In the genomic region with DNA sequence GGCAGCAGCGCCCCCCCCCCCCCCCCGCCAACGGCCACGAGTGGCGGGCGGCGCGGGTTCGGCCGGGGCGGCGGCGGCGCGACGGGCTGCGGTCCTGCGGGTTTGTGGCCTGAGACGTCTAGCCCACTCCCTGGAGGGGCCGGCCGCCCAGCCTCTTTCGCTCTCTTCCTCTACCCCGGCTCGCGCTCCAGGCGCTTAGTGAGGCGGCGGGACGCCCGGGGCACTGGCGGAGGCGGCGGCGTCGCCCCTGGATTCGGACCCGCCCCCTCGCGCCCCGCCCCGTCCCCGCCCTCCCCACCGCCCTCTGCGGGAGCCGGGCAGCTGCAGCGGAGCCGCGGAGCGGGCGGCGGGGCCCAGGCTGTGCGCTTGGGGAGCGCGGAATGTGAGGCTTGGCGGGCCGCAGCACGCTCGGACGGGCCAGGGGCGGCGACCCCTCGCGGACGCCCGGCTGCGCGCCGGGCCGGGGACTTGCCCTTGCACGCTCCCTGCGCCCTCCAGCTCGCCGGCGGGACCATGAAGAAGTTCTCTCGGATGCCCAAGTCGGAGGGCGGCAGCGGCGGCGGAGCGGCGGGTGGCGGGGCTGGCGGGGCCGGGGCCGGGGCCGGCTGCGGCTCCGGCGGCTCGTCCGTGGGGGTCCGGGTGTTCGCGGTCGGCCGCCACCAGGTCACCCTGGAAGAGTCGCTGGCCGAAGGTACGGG, we compare ENCODE assay signal across 8 cellular contexts. TPM values are rescaled to one million over a fixed set of nuclear protein-coding genes. Genes with fewer than 3 reads are reported as not detected.
A peak's percentile ranks its signal among the peaks of the same experiment; 100 is the strongest.
DNase-seq lines count a peak whose midpoint lies in the region; TF ChIP-seq lines count a peak whose summit lies in the region.

Gene BMP2K (plus strand): TSS at position 320 of the 698 bp plus-strand sequence. CDS start 194 bp downstream, at position 514.

- CTCF ChIA-PET in HEK293 (lab: Yijun Ruan, JAX) = no interaction called here

- H3K27me3 ChIP-seq in brain microvascular endothelial cell (replicated peaks) (no peaks in the 10 kb centered on the region), iPS-18a (ENCODE audit: control insufficient read depth, insufficient read depth, low read length) (no peaks in the 10 kb centered on the region), skeletal muscle tissue (ENCODE audit: control insufficient read depth in 3 of 3, insufficient read depth in 3 of 3, low read length in 3 of 3) (no peaks in the 10 kb centered on the region)

- in situ Hi-C loops in brain microvascular endothelial cell (cut with HindIII; ENCODE audit: low pct_ligation_motif_present, low sequenced_read_pairs) = no loop called here

- H3K4me1 ChIP-seq in HEK293 (ENCODE audit: control insufficient read depth, insufficient read depth, low read length) (0 out of 2 replicates have a peak, but pooled peaks cover 5% of the 10 kb centered on the region), iPS-18a (ENCODE audit: control insufficient read depth, low read depth, low read length) (peaks cover 15% of the 10 kb centered on the region), skeletal muscle tissue (ENCODE audit: control insufficient read depth in 3 of 3, insufficient read depth in 3 of 3, low read length in 3 of 3) (peaks cover 13 to 29% (median 22%) of the 10 kb centered on the region in 3 donors)

- TF ChIP-seq CTCF in HEK293 (tag by site-specific recombination; IDR thresholded peaks at IDR 0.05) = no peak
- no peak for TF ChIP-seq CTCF in NB4 (IDR thresholded peaks at IDR 0.05; ENCODE audit: low read depth, low read length)
- TF ChIP-seq CTCF in brain microvascular endothelial cell (IDR thresholded peaks at IDR 0.05; ENCODE audit: low read depth, low read length, missing control alignments) = no peak

- H3K36me3 ChIP-seq in HEK293 (ENCODE audit: control insufficient read depth in 2 of 2, insufficient read depth in 1 of 2, low read length in 2 of 2) (no peaks in the 10 kb centered on the region), brain microvascular endothelial cell (replicated peaks) (no peaks in the 10 kb centered on the region), iPS-18a (ENCODE audit: control insufficient read depth, low read depth, low read length) (no peaks in the 10 kb centered on the region), skeletal muscle tissue (ENCODE audit: control insufficient read depth in 3 of 3, insufficient read depth in 3 of 3, low read length in 3 of 3) (no peaks in the 10 kb centered on the region)

- H3K9me3 ChIP-seq in HEK293 (ENCODE audit: control insufficient read depth, insufficient read depth, low read depth, low read length) (no peaks in the 10 kb centered on the region), iPS-18a (ENCODE audit: control insufficient read depth, low read depth, low read length) (no peaks in the 10 kb centered on the region), skeletal muscle tissue (ENCODE audit: control insufficient read depth in 3 of 3, low read length in 3 of 3) (no peaks in the 10 kb centered on the region)

- H3K27ac ChIP-seq in HEK293 (ENCODE audit: extremely low read depth, low read depth, low read length) = peak within 1 kb of the TSS; percentile 94
- H3K27ac ChIP-seq in brain microvascular endothelial cell = peak within 1 kb of the TSS; percentile 97
- H3K27ac ChIP-seq in iPS-18a (ENCODE audit: low read length) = peak within 1 kb of the TSS; percentile 94
- peak within 1 kb of the TSS; percentile 100 for H3K27ac ChIP-seq in skeletal muscle tissue (ENCODE audit: low read depth, low read length)

- H3K4me3 ChIP-seq in HEK293 (ENCODE audit: low read depth, low read length) (peak within 1 kb of the TSS; percentile 84), NB4 (ENCODE audit: low read depth, low read length) (peak within 1 kb of the TSS; percentile 96), brain microvascular endothelial cell (ENCODE audit: low read depth, low read length) (peak within 1 kb of the TSS; percentile 72), iPS-18a (ENCODE audit: low read length) (peak within 1 kb of the TSS; percentile 67), skeletal muscle tissue (ENCODE audit: low read length in 3 of 3) (peak within 1 kb of the TSS; percentile 97 to 99 (median 98))

- peak; percentile 79 for TF ChIP-seq POLR2A in NB4 (IDR thresholded peaks at IDR 0.05; ENCODE audit: extremely low read depth, insufficient read length)

- POLR2A ChIA-PET in HEK293 (lab: Yijun Ruan, JAX) = interaction anchor here (1.0 to 1.5 kb wide), 2 partner anchors 124 to 165 kb away, joined by 3 read pairs; no protein-coding TSS in a partner anchor

- DNase-seq in NCI-H1417 (lab: John Stamatoyannopoulos, UW) (peak; percentile 90 to 94 (median 91)), NCI-H1417 treated with DMSO at 0.1 percent for 48 hours (lab: John Stamatoyannopoulos, UW) (no peak), NB4 (ENCODE audit: low read depth) (peak; percentile 86), UCSD-AML1 (lab: John Stamatoyannopoulos, UW; ENCODE audit: unreplicated experiment) (peak; percentile 91), brain microvascular endothelial cell (peak; percentile 41)

- H3K9ac ChIP-seq in iPS-18a (ENCODE audit: low read length) = peak within 1 kb of the TSS; percentile 95
- H3K9ac ChIP-seq in skeletal muscle tissue (ENCODE audit: low read depth in 1 of 3, low read length in 3 of 3) = peak within 1 kb of the TSS; percentile 99 to 100 (median 99)

TF ChIP-seq in HEK293, 187 proteins besides CTCF, POLR2A, EP300 and RAD21:
- TF ChIP-seq KLF8 (tag by site-specific recombination; IDR thresholded peaks at IDR 0.05) (0 out of 2 replicates have a peak, but pooled peaks have one; percentile 22), ZNF544 (tag by site-specific recombination; IDR thresholded peaks at IDR 0.05) (no peak), KLF10 (tag by site-specific recombination; IDR thresholded peaks at IDR 0.05) (peak; percentile 43; the same call in 1 of the 2 replicates), KLF9 (tag by site-specific recombination; IDR thresholded peaks at IDR 0.05; ENCODE audit: low read depth) (0 out of 2 replicates have a peak, but pooled peaks have one; percentile 37), ZBTB26 (tag by site-specific recombination; optimal IDR thresholded peaks at IDR 0.05) (peak; percentile 9), SALL2 (tag by site-specific recombination; IDR thresholded peaks at IDR 0.05; ENCODE audit: borderline replicate concordance) (no peak)

RNA-seq across cellular contexts. Expression of gene BMP2K, which starts in this region (rescaled TPM):
- 25.1 TPM for total RNA-seq in skeletal muscle tissue
